ENCODE assay signal across 8 cellular contexts in the genomic region with DNA sequence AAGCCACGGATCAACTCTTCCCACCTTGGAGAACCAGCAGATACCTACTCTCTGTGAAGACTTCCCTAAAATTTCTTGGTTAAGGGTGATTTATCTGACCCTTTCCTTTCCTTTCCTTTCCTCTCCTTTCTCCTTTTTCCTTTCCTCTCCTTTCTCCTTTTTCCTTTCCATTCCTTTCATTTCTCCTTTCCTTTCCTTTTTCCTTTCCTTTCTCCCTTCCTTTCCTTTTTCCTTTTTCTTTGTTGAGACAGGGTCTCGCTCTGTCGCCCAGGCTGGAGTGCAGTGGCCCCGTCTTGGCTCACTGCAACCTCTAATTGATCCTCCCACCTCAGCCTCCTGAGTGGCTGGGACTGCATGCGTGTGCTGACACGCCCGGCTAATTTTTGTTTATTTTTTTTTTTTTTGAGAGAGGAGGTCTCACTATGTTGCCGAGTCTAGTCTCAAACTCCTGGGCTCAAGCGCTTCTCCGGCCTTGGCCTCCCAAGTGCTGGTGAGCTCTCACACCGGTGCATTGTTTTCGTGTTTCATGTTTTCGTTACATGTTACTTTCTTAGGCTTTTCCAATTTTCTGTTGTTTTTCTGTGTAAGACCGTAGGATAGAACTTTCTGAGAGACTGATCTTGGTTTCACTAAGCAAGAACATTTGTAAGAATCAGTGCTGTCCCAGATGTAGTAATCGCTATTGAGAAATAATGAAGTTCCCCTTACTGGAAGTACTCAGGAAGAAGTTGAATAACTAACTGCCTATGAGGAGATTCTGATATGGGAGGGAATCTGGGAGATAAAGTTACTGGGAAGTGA. TPM values are rescaled to one million over a fixed set of nuclear protein-coding genes. Genes with fewer than 3 reads are reported as not detected.
DNase-seq lines count a peak whose midpoint lies in the region; ATAC-seq, FAIRE-seq and TF ChIP-seq lines count a peak whose summit lies in the region.

No MANE protein-coding gene starts in this region.

- H4K20me1 ChIP-seq in Loucy (ENCODE audit: insufficient read depth, low read length, poor library complexity, severe bottlenecking) (peaks cover 55% of the 10 kb centered on the region), GM12878 (ENCODE audit: control insufficient read depth, insufficient read depth) (0 out of 2 replicates have a peak, but pooled peaks cover 2% of the 10 kb centered on the region)

- TF ChIP-seq CTCF in Loucy (conservative IDR thresholded peaks at IDR 0.05; ENCODE audit: low read length) (no peak), GM12878 (IDR thresholded peaks at IDR 0.05 in 2 of 3, conservative IDR thresholded peaks at IDR 0.05 in 1 of 3; ENCODE audit: control insufficient read depth in 2 of 3, extremely low read depth in 1 of 3, insufficient read depth in 1 of 3, low read depth in 3 of 3, low read length in 3 of 3) (no peak), testis (IDR thresholded peaks at IDR 0.05) (no peak)

- TF ChIP-seq EP300 in GM12878 (IDR thresholded peaks at IDR 0.05; ENCODE audit: borderline replicate concordance in 1 of 2, control insufficient read depth in 1 of 2, low read depth in 2 of 2, low read length in 2 of 2): no peak

- no TSS peak for BruUV-seq in GM12878 (replicated peaks; lab: Mats Ljungman, UMichigan)

- peaks cover 59% of the 10 kb centered on the region for H3K79me2 ChIP-seq in Loucy (ENCODE audit: insufficient read depth, low read length)
- H3K79me2 ChIP-seq in GM12878 (ENCODE audit: control insufficient read depth, insufficient read depth, low read length): peaks cover 61% of the 10 kb centered on the region

- H3K36me3 ChIP-seq in Loucy (ENCODE audit: insufficient read depth, low read length) (no peaks in the 10 kb centered on the region), GM12878 (ENCODE audit: control insufficient read depth in 2 of 2, insufficient read depth in 2 of 2, low read length in 1 of 2) (peaks cover 0 to 4% of the 10 kb centered on the region in 2 experiments; a peak in 1 of 4 replicates), testis (ENCODE audit: low read depth, missing control alignments) (no peaks in the 10 kb centered on the region)

- SMC1A ChIA-PET in GM12878 (lab: Charles Lee; ENCODE audit: uncharacterized antibody, unreplicated experiment): interaction anchor here (0.8 to 2.7 kb wide), 3 partner anchors 12 to 108 kb away, joined by 3 to 36 read pairs (median 3); no protein-coding TSS in a partner anchor

- H3K9ac ChIP-seq in Loucy (ENCODE audit: low read depth, low read length, poor library complexity, severe bottlenecking) (peak overlapping the region; percentile 96), GM12878 (ENCODE audit: control insufficient read depth, insufficient read depth, low read length) (peak overlapping the region; percentile 91)

- peak; percentile 65 for FAIRE-seq in GM12878 (lab: Jason Lieb, UNC)

- H3K4me3 ChIP-seq in Loucy (ENCODE audit: low read length, poor library complexity, severe bottlenecking) (peak overlapping the region; percentile 100), GM12878 (peak overlapping the region; percentile 88), testis (peak overlapping the region; percentile 87 to 98)

- RAD21 ChIA-PET in GM12878 (lab: Charles Lee; ENCODE audit: unreplicated experiment): interaction anchor here (0.7 to 6.1 kb wide), 5 partner anchors 12 to 1040 kb away, joined by 3 to 41 read pairs (median 3); no protein-coding TSS in a partner anchor

- H3K27me3 ChIP-seq in Loucy (ENCODE audit: insufficient read depth, low read length, poor library complexity, severe bottlenecking): peaks cover 4% of the 10 kb centered on the region
- H3K27me3 ChIP-seq in GM12878 (replicated peaks in 1 of 2; ENCODE audit: control insufficient read depth in 2 of 2, insufficient read depth in 2 of 2, low read length in 1 of 2): no peaks in the 10 kb centered on the region
- no peaks in the 10 kb centered on the region for H3K27me3 ChIP-seq in testis

- H3K27ac ChIP-seq in GM12878 (ENCODE audit: control insufficient read depth, insufficient read depth) (peak overlapping the region; percentile 91; the same call in 1 of the 2 replicates), testis (peak overlapping the region; percentile 93 to 99)

- H2AFZ ChIP-seq in Loucy (ENCODE audit: low read length) (no peak overlapping the region), GM12878 (ENCODE audit: control insufficient read depth, low read depth, low read length) (no peak overlapping the region; the same call in 1 of the 2 replicates)

- H3F3A ChIP-seq in Loucy (ENCODE audit: low read depth): no peaks in the 10 kb centered on the region

- TF ChIP-seq POLR2A in GM12878 (IDR thresholded peaks at IDR 0.05; ENCODE audit: low read depth, low read length) (no peak), testis (IDR thresholded peaks at IDR 0.05) (no peak)

- H3K9me3 ChIP-seq in Loucy (ENCODE audit: insufficient read depth, low read depth, low read length) (no peaks in the 10 kb centered on the region), GM12878 (replicated peaks; ENCODE audit: control insufficient read depth, insufficient read depth, low read length) (no peaks in the 10 kb centered on the region), testis (no peaks in the 10 kb centered on the region)

- no peaks in the 10 kb centered on the region for H3K9me2 ChIP-seq in Loucy (replicated peaks; ENCODE audit: low read depth, low read length)

- CTCF ChIA-PET in GM12878 (lab: Yijun Ruan, JAX): interaction anchor here (0.5 to 8.4 kb wide), 5 partner anchors 12 to 52 kb away, joined by 3 to 75 read pairs (median 5); a partner anchor contains a TSS

- H3K4me1 ChIP-seq in Loucy (ENCODE audit: insufficient read depth, low read length, poor library complexity, severe bottlenecking) (peaks cover 35% of the 10 kb centered on the region), GM12878 (ENCODE audit: control insufficient read depth, insufficient read depth, low read length) (peaks cover 3% of the 10 kb centered on the region; the same call in 1 of the 2 replicates), testis (peaks cover 23% of the 10 kb centered on the region)

- peak overlapping the region; percentile 95 for H3K4me2 ChIP-seq in Loucy (ENCODE audit: low read depth, low read length, poor library complexity, severe bottlenecking)
- H3K4me2 ChIP-seq in GM12878 (ENCODE audit: control insufficient read depth, insufficient read depth): peak overlapping the region; percentile 82

- WGBS in GM12878 (ENCODE audit: insufficient coverage, insufficient replicate concordance, low lambda C conversion rate, missing lambda C conversion rate): 4% methylated on average over 15 of the region's 15 CpGs
- WGBS in testis, 2 donors: 29% methylated on average over 15 of the region's 15 CpGs

- POLR2A ChIA-PET in GM12878 (lab: Charles Lee): interaction anchor here (1.1 to 1.7 kb wide), 3 partner anchors 11 to 147 kb away, joined by 4 to 6 read pairs (median 5); no protein-coding TSS in a partner anchor

- peak; percentile 16 for ATAC-seq in GM12878
- ATAC-seq in HG03457 (IDR thresholded peaks at IDR 0.05; ENCODE audit: unreplicated experiment): no peak

- in situ Hi-C loops in GM12878 (cut with MboI) (loop anchor here (5.0 kb wide), 1 partner anchor 150 kb away; a partner anchor contains a TSS), G401 (cut with HindIII; ENCODE audit: low sequenced_read_pairs) (no loop called here)

- TF ChIP-seq RAD21 in GM12878 (IDR thresholded peaks at IDR 0.05; ENCODE audit: insufficient read depth, low read depth, low read length): no peak

- DNase-seq in ELR (ENCODE audit: low read depth) (peak; percentile 68), GM12878 (ENCODE audit: low read depth, low spot score) (no peak), left kidney (ENCODE audit: low read depth, low spot score) (peak; percentile 53), testis (no peak), G401 (ENCODE audit: low spot score) (no peak), NCI-H2171 treated with DMSO at 0.1 percent for 48 hours (lab: John Stamatoyannopoulos, UW) (no peak)

- intact Hi-C loops in GM12878 (cut with micrococcal nuclease; ENCODE audit: unreplicated experiment) (loop anchor here (2.0 to 5.0 kb wide), 3 partner anchors 50 to 455 kb away; a partner anchor contains a TSS), testis (cut with DNase I; ENCODE audit: low total_unique reads) (loop anchor here (5.0 kb wide), 1 partner anchor 150 kb away; a partner anchor contains a TSS)

RNA-seq across cellular contexts. Expression of a gene that starts 2.0 kb away (rescaled TPM):
- total RNA-seq in GM12878 (2013; cell fraction: nucleolus; rRNA removed): 329 and 338 TPM in 2 replicates
- total RNA-seq in GM12878 (2014; rRNA removed) (98.6 and 106 TPM in 2 replicates), GM12878 (2014; rRNA removed; fragmentation: Illumina TruSeq; extraction: Trizol) (72.3 TPM in 2 replicates), GM12878 (2021) (63.6 and 73.4 TPM in 2 replicates), testis (100 to 1,000 TPM in 1 of 2 donors, 10 to 100 TPM in 1; 94.8 to 122 TPM)
- polyA plus RNA-seq in GM12878 (2011; ENCODE audit: low read depth): 21.5 TPM
- polyA plus RNA-seq in GM12878 (2011; rRNA removed) (106 and 120 TPM in 2 replicates), GM12878 (2014; fragmentation: Illumina TruSeq; extraction: Trizol) (58.7 and 74.3 TPM in 2 replicates), GM12878 (2014; fragmentation: Nextera tagmentation; extraction: Ambion mirVana) (10 to 100 TPM; 18.3 to 32.5 TPM), GM12878 (2014; rRNA removed) (85.0 and 88.8 TPM in 2 replicates), GM12878 (2016; fragmentation: Nextera tagmentation; extraction: Ambion mirVana) (100 to 1,000 TPM; 129 to 141 TPM), testis (ENCODE audit: insufficient read depth, low read depth, low replicate concordance) (39.9 TPM)
- 35.2 and 43.7 TPM in 2 replicates for polyA plus RNA-seq in GM12878 (2011; cell fraction: cytosol; rRNA removed)
- polyA plus RNA-seq in GM12878 (2011; cell fraction: nucleus; rRNA removed): 90.3 and 91.3 TPM in 2 replicates
- 35.6 and 40.2 TPM in 2 replicates for polyA plus RNA-seq in GM12878 (2012)
- 105 and 154 TPM in 2 replicates for polyA minus RNA-seq in GM12878 (2011; rRNA and poly(A)+ RNA removed)
- polyA minus RNA-seq in GM12878 (2011; cell fraction: cytosol; rRNA and poly(A)+ RNA removed): 27.1 and 33.2 TPM in 2 replicates
- polyA minus RNA-seq in GM12878 (2011; cell fraction: nucleus; rRNA and poly(A)+ RNA removed): 58.6 and 122 TPM in 2 replicates
- total RNA-seq in G401 (2014; rRNA removed; shearing (Covaris generic)): 87.8 and 127 TPM in 2 replicates

RNA-seq across cellular contexts. Expression of a gene that starts 51.7 kb away (rescaled TPM):
- total RNA-seq in GM12878 (2013; cell fraction: nucleolus; rRNA removed): 0.39 and 0.61 TPM in 2 replicates
- total RNA-seq in GM12878 (2014; rRNA removed): 5.8 and 6.0 TPM in 2 replicates
- total RNA-seq in GM12878 (2014; rRNA removed; fragmentation: Illumina TruSeq; extraction: Trizol): 4.7 and 6.4 TPM in 2 replicates
- 7.7 and 10.1 TPM in 2 replicates for total RNA-seq in GM12878 (2021)
- polyA plus RNA-seq in GM12878 (2011; ENCODE audit: low read depth): 3.3 TPM
- 1.6 and 2.6 TPM in 2 replicates for polyA plus RNA-seq in GM12878 (2011; rRNA removed)
- polyA plus RNA-seq in GM12878 (2011; cell fraction: cytosol; rRNA removed): 1.2 and 1.7 TPM in 2 replicates
- polyA plus RNA-seq in GM12878 (2011; cell fraction: nucleus; rRNA removed): 0.27 and 0.44 TPM in 2 replicates
- 3.8 and 4.3 TPM in 2 replicates for polyA plus RNA-seq in GM12878 (2012)
- polyA plus RNA-seq in GM12878 (2014; fragmentation: Illumina TruSeq; extraction: Trizol): 7.4 and 7.9 TPM in 2 replicates
- polyA plus RNA-seq in GM12878 (2014; fragmentation: Nextera tagmentation; extraction: Ambion mirVana): 1 to 10 TPM; 1.6 to 4.5 TPM
- 5.6 and 6.4 TPM in 2 replicates for polyA plus RNA-seq in GM12878 (2014; rRNA removed)
- 10 to 100 TPM; 16.1 to 20.4 TPM for polyA plus RNA-seq in GM12878 (2016; fragmentation: Nextera tagmentation; extraction: Ambion mirVana)
- polyA minus RNA-seq in GM12878 (2011; rRNA and poly(A)+ RNA removed): 0.67 and 0.95 TPM in 2 replicates
- polyA minus RNA-seq in GM12878 (2011; cell fraction: cytosol; rRNA and poly(A)+ RNA removed): 1.9 TPM in 1 of 2 replicates, not detected in the other
- polyA minus RNA-seq in GM12878 (2011; cell fraction: nucleus; rRNA and poly(A)+ RNA removed): 0.24 and 0.57 TPM in 2 replicates
- 1 to 10 TPM; 4.9 to 8.0 TPM for total RNA-seq in testis
- 7.8 TPM for polyA plus RNA-seq in testis (ENCODE audit: insufficient read depth, low read depth, low replicate concordance)
- 7.9 and 13.4 TPM in 2 replicates for total RNA-seq in G401 (2014; rRNA removed; shearing (Covaris generic))

Comparison
In these comparisons a context has a peak if more than half of its experiments do, and no peak if none do; other contexts are left out.
1. DNase-seq: peak in ELR (single experiment) and left kidney (single experiment); none in GM12878 (single experiment), testis (single experiment), G401 (single experiment) and NCI-H2171 treated with DMSO at 0.1 percent for 48 hours (single experiment).
2. Peak in every context shown above with its lines, with median percentiles within 50 percentile points of each other: H3K4me3 ChIP-seq.